ENCODE assay signal across 8 cellular contexts in genomic region chr12:65169311-65170244, GRCh38. TPM values are rescaled to one million over a fixed set of nuclear protein-coding genes. Genes with fewer than 3 reads are reported as not detected.
DNase-seq lines count a peak whose midpoint lies in the region; ATAC-seq, FAIRE-seq and TF ChIP-seq lines count a peak whose summit lies in the region.

TSS of gene LEMD3 (plus strand) at chr12:65169583. CDS start at chr12:65169597, 14 bp downstream.

- intact Hi-C loops in activated naive CD4-positive, alpha-beta T cell treated with anti-CD3 and anti-CD28 coated beads for 36 hours (cut with micrococcal nuclease) = loop anchor here (1.0 to 5.0 kb wide), 14 partner anchors 13 to 1133 kb away; partner anchors contain the start of genes GNS, HELB, KICS2 and LLPH

- H3K36me3 ChIP-seq in GM06990 (ENCODE audit: control insufficient read depth, insufficient read depth, low read length) (no peaks in the 10 kb centered on the region), neuronal stem cell (replicated peaks in 1 of 2; ENCODE audit: control insufficient read depth in 2 of 2, insufficient read depth in 2 of 2, low read length in 2 of 2) (peaks cover 0 to 38% of the 10 kb centered on the region in 2 donors), subcutaneous abdominal adipose tissue (ENCODE audit: control insufficient read depth in 5 of 5, insufficient read depth in 5 of 5, low read length in 5 of 5) (no peaks in the 10 kb centered on the region)

- no peak for FAIRE-seq in frontal cortex (lab: Jason Lieb, UNC)

- H3K36me3 Mint-ChIP-seq in activated naive CD4-positive, alpha-beta T cell treated with anti-CD3 and anti-CD28 coated beads for 36 hours (ENCODE audit: low read depth) = peaks cover 9% of the 10 kb centered on the region

- H2AFZ ChIP-seq in neuronal stem cell (ENCODE audit: low read length) = peak within 1 kb of the TSS; percentile 96

- H3K4ac ChIP-seq in neuronal stem cell (ENCODE audit: low read length) = no peak within 1 kb of the TSS

- peak within 1 kb of the TSS; percentile 98 for H3K14ac ChIP-seq in neuronal stem cell (ENCODE audit: low read length)

- H3K9me3 ChIP-seq in neuronal stem cell (replicated peaks in 1 of 2; ENCODE audit: control insufficient read depth in 2 of 2, insufficient read depth in 1 of 2, low read depth in 1 of 2, low read length in 2 of 2) (no peaks in the 10 kb centered on the region), subcutaneous abdominal adipose tissue (ENCODE audit: control insufficient read depth in 5 of 5, low read length in 5 of 5) (no peaks in the 10 kb centered on the region)

- H3K27me3 ChIP-seq in GM06990 (replicated peaks; ENCODE audit: control insufficient read depth, insufficient read depth, low read length) (no peaks in the 10 kb centered on the region), neuronal stem cell (ENCODE audit: control insufficient read depth in 3 of 3, insufficient read depth in 3 of 3, low read depth in 1 of 3, low read length in 3 of 3) (peaks cover 0 to 8% (median 2%) of the 10 kb centered on the region in 3 experiments), subcutaneous abdominal adipose tissue (ENCODE audit: control insufficient read depth in 5 of 5, insufficient read depth in 4 of 5, low read length in 5 of 5) (no peaks in the 10 kb centered on the region)

- TF ChIP-seq CTCF in GM06990 (IDR thresholded peaks at IDR 0.05; ENCODE audit: insufficient read depth, low read length, poor library complexity, severe bottlenecking) (peak; percentile 11), NB4 (IDR thresholded peaks at IDR 0.05; ENCODE audit: low read depth, low read length) (no peak)

- peak; percentile 91 for ATAC-seq in HG02571 (IDR thresholded peaks at IDR 0.05; ENCODE audit: unreplicated experiment)

- no peak within 1 kb of the TSS for H4K91ac ChIP-seq in neuronal stem cell (ENCODE audit: low read depth, low read length, poor library complexity)

- no peaks in the 10 kb centered on the region for H3K27me3 Mint-ChIP-seq in activated naive CD4-positive, alpha-beta T cell treated with anti-CD3 and anti-CD28 coated beads for 36 hours (ENCODE audit: low read depth)

- no peaks in the 10 kb centered on the region for H3K79me1 ChIP-seq in neuronal stem cell (ENCODE audit: low read depth, low read length)

- peak within 1 kb of the TSS; percentile 94 for H3K18ac ChIP-seq in neuronal stem cell (ENCODE audit: low read length)

- H2BK120ac ChIP-seq in neuronal stem cell (ENCODE audit: low read depth, low read length) = no peak within 1 kb of the TSS

- peak within 1 kb of the TSS; percentile 94 for H2BK5ac ChIP-seq in neuronal stem cell (ENCODE audit: low read length)

- H3K27ac ChIP-seq in neuronal stem cell (replicated peaks; ENCODE audit: low read length) = peak within 1 kb of the TSS; percentile 23
- peak within 1 kb of the TSS; percentile 97 for H3K27ac ChIP-seq in subcutaneous abdominal adipose tissue (ENCODE audit: low read depth, low read length)

- peaks cover 19% of the 10 kb centered on the region for H3K4me1 Mint-ChIP-seq in activated naive CD4-positive, alpha-beta T cell treated with anti-CD3 and anti-CD28 coated beads for 36 hours (ENCODE audit: low read depth)

- peak within 1 kb of the TSS; percentile 65 for H2BK15ac ChIP-seq in neuronal stem cell (ENCODE audit: low read length)

- H3K4me3 ChIP-seq in GM06990 (replicated peaks; ENCODE audit: low read depth, low read length) (peak within 1 kb of the TSS; percentile 71), NB4 (ENCODE audit: low read depth, low read length) (peak within 1 kb of the TSS; percentile 77), neuronal stem cell (ENCODE audit: low read length in 2 of 2) (peak within 1 kb of the TSS; percentile 83 to 95), subcutaneous abdominal adipose tissue (ENCODE audit: low read depth in 1 of 5, low read length in 5 of 5) (peak within 1 kb of the TSS; percentile 80 to 97 (median 95))

- CTCF ChIA-PET in activated naive CD4-positive, alpha-beta T cell treated with anti-CD3 and anti-CD28 coated beads for 36 hours (lab: Charles Lee) = interaction anchor here (0.6 to 2.4 kb wide), 8 partner anchors 13 to 1207 kb away, joined by 3 to 13 read pairs (median 4); no protein-coding TSS in a partner anchor

- H2AK5ac ChIP-seq in neuronal stem cell (ENCODE audit: low read depth, low read length) = no peak within 1 kb of the TSS

- peak within 1 kb of the TSS; percentile 84 for H3K9ac ChIP-seq in neuronal stem cell (ENCODE audit: low read depth, low read length, poor library complexity)
- H3K9ac ChIP-seq in subcutaneous abdominal adipose tissue (ENCODE audit: low read length in 5 of 5) = peak within 1 kb of the TSS; percentile 84 to 98 (median 95)

- H4K8ac ChIP-seq in neuronal stem cell (ENCODE audit: low read depth, low read length) = no peak within 1 kb of the TSS

- WGBS in neuronal stem cell (ENCODE audit: extremely low coverage in 2 of 2, insufficient read length in 2 of 2, insufficient replicate concordance in 1 of 2), 2 donors = no CpG with 5 or more reads among the region's 96 CpGs

- peak within 1 kb of the TSS; percentile 97 for H3K4me2 ChIP-seq in neuronal stem cell (ENCODE audit: insufficient read depth, low read length, poor library complexity, severe bottlenecking)

- H3K23ac ChIP-seq in neuronal stem cell (ENCODE audit: low read depth, low read length, poor library complexity) = peak within 1 kb of the TSS; percentile 87

- DNase-seq in GM06990 (ENCODE audit: extremely low read depth, insufficient read length) = peak; percentile 94
- peak; percentile 94 for DNase-seq in NB4 (ENCODE audit: low read depth)
- DNase-seq in SK-N-DZ (ENCODE audit: low spot score) = peak; percentile 93
- DNase-seq in activated naive CD4-positive, alpha-beta T cell treated with anti-CD3 and anti-CD28 coated beads for 36 hours = peak; percentile 96
- peak; percentile 90 to 93 for DNase-seq in frontal cortex (ENCODE audit: low spot score in 2 of 2)
- peak; percentile 69 for DNase-seq in neuronal stem cell (ENCODE audit: low spot score)

- H3K27ac Mint-ChIP-seq in activated naive CD4-positive, alpha-beta T cell treated with anti-CD3 and anti-CD28 coated beads for 36 hours = peak within 1 kb of the TSS; percentile 91

- H2BK12ac ChIP-seq in neuronal stem cell (ENCODE audit: low read length) = no peak within 1 kb of the TSS

- peak within 1 kb of the TSS; percentile 85 for H3K4me3 Mint-ChIP-seq in activated naive CD4-positive, alpha-beta T cell treated with anti-CD3 and anti-CD28 coated beads for 36 hours

- no peaks in the 10 kb centered on the region for H3K9me3 Mint-ChIP-seq in activated naive CD4-positive, alpha-beta T cell treated with anti-CD3 and anti-CD28 coated beads for 36 hours

- H3K4me1 ChIP-seq in neuronal stem cell (ENCODE audit: control insufficient read depth in 2 of 2, insufficient read depth in 1 of 2, low read depth in 1 of 2, low read length in 2 of 2) = peaks cover 5 to 16% of the 10 kb centered on the region in 2 donors
- H3K4me1 ChIP-seq in subcutaneous abdominal adipose tissue (ENCODE audit: control insufficient read depth in 5 of 5, insufficient read depth in 5 of 5, low read length in 5 of 5) = peaks cover 6 to 50% (median 47%) of the 10 kb centered on the region in 5 donors

- peak; percentile 91 for TF ChIP-seq POLR2A in NB4 (IDR thresholded peaks at IDR 0.05; ENCODE audit: extremely low read depth, insufficient read length)

RNA-seq across cellular contexts. Expression of gene LEMD3, which starts in this region (rescaled TPM):
- 26.9 and 31.6 TPM in 2 replicates for polyA plus RNA-seq in SK-N-DZ (2014; cell fraction: cytosol; rRNA removed)
- polyA plus RNA-seq in SK-N-DZ (2014; cell fraction: nucleus; rRNA removed) = 51.7 and 60.1 TPM in 2 replicates
- total RNA-seq in activated naive CD4-positive, alpha-beta T cell treated with anti-CD3 and anti-CD28 coated beads for 36 hours = 10 to 100 TPM; 16.5 to 17.5 TPM
- 77.5 TPM for total RNA-seq in frontal cortex
- polyA plus RNA-seq in neuronal stem cell (2013, experiment 1 of 2) = 3.5 TPM
- 3.6 TPM for polyA plus RNA-seq in neuronal stem cell (2013, experiment 2 of 2)

Comparison
In these comparisons a context has a peak if more than half of its experiments do, and no peak if none do; other contexts are left out.
1. Peak in every context shown above with its lines: DNase-seq, ATAC-seq, H3K4me3 ChIP-seq and H3K27ac ChIP-seq.